In genomic region chrX:52990011-52990631, GRCh38 we compare ENCODE assay signal across 8 cellular contexts. TPM values are rescaled to one million over a fixed set of nuclear protein-coding genes. Genes with fewer than 3 reads are reported as not detected.
DNase-seq lines count a peak whose midpoint lies in the region; ATAC-seq, FAIRE-seq and TF ChIP-seq lines count a peak whose summit lies in the region.
"Not testable (repeated sequence)": the region's sequence is repeated elsewhere in the genome, so short reads cannot be mapped to it uniquely, and the experiment has no call there.

No MANE protein-coding gene starts in this region.

- intact Hi-C loops in CD4-positive, alpha-beta memory T cell (cut with micrococcal nuclease); dendritic cell treated with granulocyte-macrophage colony-stimulating factor and Interleukin-4, amounts not matched to agents 40 ng/mL and 50 ng/mL, for 4 days (cut with micrococcal nuclease); HepG2 (cut with micrococcal nuclease; ENCODE audit: unreplicated experiment): not testable (repeated sequence)
- intact Hi-C loops in activated CD4-positive, alpha-beta memory T cell treated with anti-CD3 and anti-CD28 coated beads for 36 hours (cut with micrococcal nuclease): loop anchor here (1.0 kb wide), 1 partner anchor 416 kb away; no protein-coding TSS in a partner anchor

- peak in 4 of 5 donors; percentile 28 to 58 (median 50) for DNase-seq in CD4-positive, alpha-beta memory T cell
- DNase-seq in NOMO-1 treated with dmso at 0.1 percent for 144 hours (lab: John Stamatoyannopoulos, UW; ENCODE audit: unreplicated experiment) (peak; percentile 1), HepG2 (ENCODE audit: low spot score) (peak; percentile 34)
- DNase-seq in activated CD4-positive, alpha-beta memory T cell treated with anti-CD3 and anti-CD28 coated beads for 36 hours: peak; percentile 73
- peak; percentile 33 to 43 for DNase-seq in stimulated activated CD4-positive, alpha-beta T cell treated with anti-CD3 and anti-CD28 coated beads, Interleukin-4, amount 100 ng/mL, for 4 hours

- POLR2A ChIA-PET in CD4-positive, alpha-beta memory T cell (lab: Charles Lee; ENCODE audit: partially characterized antibody); activated CD4-positive, alpha-beta memory T cell treated with anti-CD3 and anti-CD28 coated beads for 36 hours (lab: Charles Lee): not testable (repeated sequence)
- POLR2A ChIA-PET in HepG2 (lab: Yijun Ruan, JAX): interaction anchor here (1.5 kb wide), 1 partner anchor 9 kb away, joined by 6 read pairs; no protein-coding TSS in a partner anchor

- 0 out of 2 replicates have a peak overlapping the region, but pooled peaks have one; percentile 22 for H3K9ac ChIP-seq in HepG2 (ENCODE audit: insufficient read depth, low read depth, low read length)

- peaks cover 9 to 31% (median 14%) of the 10 kb centered on the region in 4 donors for H3K4me1 Mint-ChIP-seq in CD4-positive, alpha-beta memory T cell
- H3K4me1 Mint-ChIP-seq in activated CD4-positive, alpha-beta memory T cell treated with anti-CD3 and anti-CD28 coated beads for 36 hours (ENCODE audit: low read depth): peaks cover 32% of the 10 kb centered on the region
- H3K4me1 Mint-ChIP-seq in dendritic cell treated with granulocyte-macrophage colony-stimulating factor and Interleukin-4, amounts not matched to agents 40 ng/mL and 50 ng/mL, for 4 days (ENCODE audit: low read depth): peaks cover 24% of the 10 kb centered on the region

- not testable (repeated sequence) for H3K9me3 Mint-ChIP-seq in CD4-positive, alpha-beta memory T cell; activated CD4-positive, alpha-beta memory T cell treated with anti-CD3 and anti-CD28 coated beads for 36 hours; dendritic cell treated with granulocyte-macrophage colony-stimulating factor and Interleukin-4, amounts not matched to agents 40 ng/mL and 50 ng/mL, for 4 days

- H3K4me2 ChIP-seq in HepG2 (ENCODE audit: low read depth, low read length): peak overlapping the region; percentile 42

- H3K27me3 Mint-ChIP-seq in CD4-positive, alpha-beta memory T cell; activated CD4-positive, alpha-beta memory T cell treated with anti-CD3 and anti-CD28 coated beads for 36 hours; dendritic cell treated with granulocyte-macrophage colony-stimulating factor and Interleukin-4, amounts not matched to agents 40 ng/mL and 50 ng/mL, for 4 days: not testable (repeated sequence)

- not testable (repeated sequence) for BruUV-seq in HepG2 (replicated peaks; lab: Mats Ljungman, UMichigan)

- not testable (repeated sequence) for TF ChIP-seq POLR2A in HepG2 (IDR thresholded peaks at IDR 0.05; ENCODE audit: insufficient read depth in 1 of 2, low read depth in 2 of 2, low read length in 2 of 2)

- not testable (repeated sequence) for H3K4me3 ChIP-seq in CD4-positive, alpha-beta memory T cell (ENCODE audit: low read length in 2 of 2); HepG2 (replicated peaks in 1 of 3; ENCODE audit: insufficient read depth in 1 of 3, low read depth in 2 of 3, low read length in 3 of 3)

- H3K27ac ChIP-seq in CD4-positive, alpha-beta memory T cell (ENCODE audit: low read depth, low read length); HepG2 (ENCODE audit: extremely low read length, insufficient read depth, low read length): not testable (repeated sequence)

- TF ChIP-seq RAD21 in HepG2 (CRISPR knock-in tag; IDR thresholded peaks at IDR 0.05): peak; percentile 28; the same call in 1 of the 2 replicates

- peak; percentile 90 for FAIRE-seq in HepG2 (lab: Jason Lieb, UNC)

- H3K79me2 ChIP-seq in HepG2 (ENCODE audit: insufficient read depth, low read length): peaks cover 37% of the 10 kb centered on the region

- in situ Hi-C loops in HepG2 (cut with HindIII; ENCODE audit: extremely low pct_ligation_motif_present, low pct_unique_long_range_greater_than_20kb): not testable (repeated sequence)

- H3K4me3 Mint-ChIP-seq in CD4-positive, alpha-beta memory T cell: peak overlapping the region in 2 of 8 donors; percentile 13 to 78
- H3K4me3 Mint-ChIP-seq in activated CD4-positive, alpha-beta memory T cell treated with anti-CD3 and anti-CD28 coated beads for 36 hours: peak overlapping the region; percentile 60
- not testable (repeated sequence) for H3K4me3 Mint-ChIP-seq in dendritic cell treated with granulocyte-macrophage colony-stimulating factor and Interleukin-4, amounts not matched to agents 40 ng/mL and 50 ng/mL, for 4 days

- not testable (repeated sequence) for H4K20me1 ChIP-seq in HepG2 (ENCODE audit: insufficient read depth, low read length)

- not testable (repeated sequence) for H3K27me3 ChIP-seq in CD4-positive, alpha-beta memory T cell (ENCODE audit: insufficient read depth, low read length); HepG2 (ENCODE audit: control insufficient read depth in 1 of 2, insufficient read depth in 2 of 2, low read length in 2 of 2)

- not testable (repeated sequence) for H2AFZ ChIP-seq in HepG2 (ENCODE audit: low read length)

- H3K36me3 ChIP-seq in CD4-positive, alpha-beta memory T cell (ENCODE audit: insufficient read depth, low read length); HepG2 (replicated peaks in 1 of 2; ENCODE audit: control insufficient read depth in 1 of 2, insufficient read depth in 2 of 2, low read length in 2 of 2): not testable (repeated sequence)

- H3K27ac Mint-ChIP-seq in CD4-positive, alpha-beta memory T cell: peak overlapping the region in 6 of 7 donors; percentile 44 to 95 (median 90)
- H3K27ac Mint-ChIP-seq in activated CD4-positive, alpha-beta memory T cell treated with anti-CD3 and anti-CD28 coated beads for 36 hours: peak overlapping the region; percentile 69
- peak overlapping the region; percentile 31 for H3K27ac Mint-ChIP-seq in dendritic cell treated with granulocyte-macrophage colony-stimulating factor and Interleukin-4, amounts not matched to agents 40 ng/mL and 50 ng/mL, for 4 days

- H3K9me3 ChIP-seq in CD4-positive, alpha-beta memory T cell (ENCODE audit: control insufficient read depth in 1 of 2, low read length in 2 of 2); HepG2 (ENCODE audit: low read length): not testable (repeated sequence)

- TF ChIP-seq CTCF in HepG2 (CRISPR knock-in tag; IDR thresholded peaks at IDR 0.05): peak; percentile 82

- TF ChIP-seq EP300 in HepG2 (IDR thresholded peaks at IDR 0.05; ENCODE audit: low read depth in 2 of 2, low read length in 2 of 2); HepG2 (CRISPR knock-in tag; IDR thresholded peaks at IDR 0.05; ENCODE audit: borderline replicate concordance): not testable (repeated sequence)

- CTCF ChIA-PET in CD4-positive, alpha-beta memory T cell (lab: Charles Lee; ENCODE audit: partially characterized antibody): interaction anchor here (0.6 to 1.5 kb wide), 3 partner anchors 9 to 13 kb away, joined by 3 to 8 read pairs (median 4); no protein-coding TSS in a partner anchor
- CTCF ChIA-PET in activated CD4-positive, alpha-beta memory T cell treated with anti-CD3 and anti-CD28 coated beads for 36 hours (lab: Charles Lee): interaction anchor here (0.6 to 1.0 kb wide), 3 partner anchors 9 to 23 kb away, joined by 3 to 4 read pairs (median 3); no protein-coding TSS in a partner anchor
- CTCF ChIA-PET in HepG2 (lab: Yijun Ruan, JAX; ENCODE audit: low intra/inter-chr PET ratio, low total read pairs): not testable (repeated sequence)

- 94% methylated on average over 3 of the region's 7 CpGs for WGBS in HepG2 (ENCODE audit: low lambda C conversion rate)

- not testable (repeated sequence) for H3K36me3 Mint-ChIP-seq in CD4-positive, alpha-beta memory T cell; activated CD4-positive, alpha-beta memory T cell treated with anti-CD3 and anti-CD28 coated beads for 36 hours; dendritic cell treated with granulocyte-macrophage colony-stimulating factor and Interleukin-4, amounts not matched to agents 40 ng/mL and 50 ng/mL, for 4 days (ENCODE audit: low read depth)

- peak; percentile 91 for ATAC-seq in GM19351 (IDR thresholded peaks at IDR 0.05; ENCODE audit: unreplicated experiment)
- peak; percentile 85 for ATAC-seq in HG03354 (IDR thresholded peaks at IDR 0.05; ENCODE audit: poor library complexity, severe bottlenecking, unreplicated experiment)
- peak; percentile 92 for ATAC-seq in HepG2

- H3K4me1 ChIP-seq in CD4-positive, alpha-beta memory T cell (ENCODE audit: insufficient read depth, low read length): peaks cover 18% of the 10 kb centered on the region
- H3K4me1 ChIP-seq in HepG2 (ENCODE audit: insufficient read depth, low read length): peaks cover 28% of the 10 kb centered on the region

RNA-seq across cellular contexts. Expression of gene FAM156A, which starts 31.8 kb away (rescaled TPM):
- total RNA-seq in CD4-positive, alpha-beta memory T cell: 10 to 100 TPM; 16.6 to 17.3 TPM
- 1 to 10 TPM; 3.2 to 3.8 TPM for polyA plus RNA-seq in CD4-positive, alpha-beta memory T cell
- 10 to 100 TPM; 19.0 to 19.5 TPM for total RNA-seq in activated CD4-positive, alpha-beta memory T cell treated with anti-CD3 and anti-CD28 coated beads for 36 hours
- 7.2 and 15.4 TPM in 2 replicates for total RNA-seq in HepG2 (2016; rRNA removed; fragmentation: Illumina TruSeq; extraction: Trizol)
- total RNA-seq in HepG2 (2016; cell fraction: cytosol; rRNA removed; fragmentation: Illumina TruSeq; extraction: Trizol; ENCODE audit: low read depth): 2.1 and 2.3 TPM in 2 replicates
- total RNA-seq in HepG2 (2016; cell fraction: insoluble cytoplasmic fraction; rRNA removed; fragmentation: Illumina TruSeq; extraction: Trizol): 7.6 and 13.8 TPM in 2 replicates
- 1.9 and 5.9 TPM in 2 replicates for total RNA-seq in HepG2 (2016; cell fraction: membrane; rRNA removed; fragmentation: Illumina TruSeq; extraction: Trizol)
- 15.4 and 17.3 TPM in 2 replicates for total RNA-seq in HepG2 (2016; cell fraction: nucleus; rRNA removed; fragmentation: Illumina TruSeq; extraction: Trizol)
- polyA plus RNA-seq in HepG2 (2011; rRNA removed): 53.8 and 57.9 TPM in 2 replicates
- 29.2 and 34.5 TPM in 2 replicates for polyA plus RNA-seq in HepG2 (2011; cell fraction: cytosol; rRNA removed)
- 350 and 359 TPM in 2 replicates for polyA plus RNA-seq in HepG2 (2011; cell fraction: nucleus; rRNA removed)
- polyA plus RNA-seq in HepG2 (2012): 35.7 and 50.7 TPM in 2 replicates
- polyA plus RNA-seq in HepG2 (2016; cell fraction: cytosol; fragmentation: Illumina TruSeq; extraction: Trizol; ENCODE audit: low read depth): 0.57 and 0.66 TPM in 2 replicates
- polyA plus RNA-seq in HepG2 (2016; cell fraction: insoluble cytoplasmic fraction; fragmentation: Illumina TruSeq; extraction: Trizol; ENCODE audit: low read depth): 6.2 and 6.3 TPM in 2 replicates
- polyA plus RNA-seq in HepG2 (2016; cell fraction: membrane; fragmentation: Illumina TruSeq; extraction: Trizol; ENCODE audit: low read depth): 1.8 and 2.6 TPM in 2 replicates
- 85.4 and 94.3 TPM in 2 replicates for polyA plus RNA-seq in HepG2 (2016; cell fraction: nucleus; fragmentation: Illumina TruSeq; extraction: Trizol; ENCODE audit: insufficient read depth, low read depth)
- 15.3 and 25.8 TPM in 2 replicates for polyA minus RNA-seq in HepG2 (2011; rRNA and poly(A)+ RNA removed; ENCODE audit: low replicate concordance)
- 9.8 and 10.2 TPM in 2 replicates for polyA minus RNA-seq in HepG2 (2011; cell fraction: cytosol; rRNA and poly(A)+ RNA removed)
- polyA minus RNA-seq in HepG2 (2011; cell fraction: nucleus; rRNA and poly(A)+ RNA removed): 62.5 and 68.2 TPM in 2 replicates

RNA-seq across cellular contexts. Expression of gene GPR173, which starts 58.5 kb away (rescaled TPM):
- total RNA-seq in CD4-positive, alpha-beta memory T cell: not detected
- polyA plus RNA-seq in CD4-positive, alpha-beta memory T cell: not detected
- total RNA-seq in activated CD4-positive, alpha-beta memory T cell treated with anti-CD3 and anti-CD28 coated beads for 36 hours: not detected
- total RNA-seq in HepG2 (2016; rRNA removed; fragmentation: Illumina TruSeq; extraction: Trizol): not detected in 2 replicates
- not detected in 2 replicates for total RNA-seq in HepG2 (2016; cell fraction: cytosol; rRNA removed; fragmentation: Illumina TruSeq; extraction: Trizol; ENCODE audit: low read depth)
- total RNA-seq in HepG2 (2016; cell fraction: insoluble cytoplasmic fraction; rRNA removed; fragmentation: Illumina TruSeq; extraction: Trizol): 0.06 TPM in 1 of 2 replicates, not detected in the other
- total RNA-seq in HepG2 (2016; cell fraction: membrane; rRNA removed; fragmentation: Illumina TruSeq; extraction: Trizol): 0.03 TPM in 1 of 2 replicates, not detected in the other
- total RNA-seq in HepG2 (2016; cell fraction: nucleus; rRNA removed; fragmentation: Illumina TruSeq; extraction: Trizol): not detected in 2 replicates
- 0.04 and 0.10 TPM in 2 replicates for polyA plus RNA-seq in HepG2 (2011; rRNA removed)
- 0.03 and 0.05 TPM in 2 replicates for polyA plus RNA-seq in HepG2 (2011; cell fraction: cytosol; rRNA removed)
- 0.28 and 0.32 TPM in 2 replicates for polyA plus RNA-seq in HepG2 (2011; cell fraction: nucleus; rRNA removed)
- polyA plus RNA-seq in HepG2 (2012): 0.07 and 0.30 TPM in 2 replicates
- not detected in 2 replicates for polyA plus RNA-seq in HepG2 (2016; cell fraction: cytosol; fragmentation: Illumina TruSeq; extraction: Trizol; ENCODE audit: low read depth)
- 0.05 TPM in 1 of 2 replicates, not detected in the other for polyA plus RNA-seq in HepG2 (2016; cell fraction: insoluble cytoplasmic fraction; fragmentation: Illumina TruSeq; extraction: Trizol; ENCODE audit: low read depth)
- polyA plus RNA-seq in HepG2 (2016; cell fraction: membrane; fragmentation: Illumina TruSeq; extraction: Trizol; ENCODE audit: low read depth): not detected in 2 replicates
- 0.13 and 0.23 TPM in 2 replicates for polyA plus RNA-seq in HepG2 (2016; cell fraction: nucleus; fragmentation: Illumina TruSeq; extraction: Trizol; ENCODE audit: insufficient read depth, low read depth)
- 0.28 and 1.3 TPM in 2 replicates for polyA minus RNA-seq in HepG2 (2011; rRNA and poly(A)+ RNA removed; ENCODE audit: low replicate concordance)
- polyA minus RNA-seq in HepG2 (2011; cell fraction: cytosol; rRNA and poly(A)+ RNA removed): not detected in 2 replicates
- 0.12 TPM in 1 of 2 replicates, not detected in the other for polyA minus RNA-seq in HepG2 (2011; cell fraction: nucleus; rRNA and poly(A)+ RNA removed)

Comparison
In these comparisons a context has a peak if more than half of its experiments do, and no peak if none do; other contexts are left out.
1. DNase-seq: peak in every context shown above with its lines; median percentile 73 in activated CD4-positive, alpha-beta memory T cell treated with anti-CD3 and anti-CD28 coated beads for 36 hours; 50 in CD4-positive, alpha-beta memory T cell; 38 in stimulated activated CD4-positive, alpha-beta T cell treated with anti-CD3 and anti-CD28 coated beads, Interleukin-4, amount 100 ng/mL, for 4 hours; 34 in HepG2; 1 in NOMO-1 treated with dmso at 0.1 percent for 144 hours.
2. H3K27ac Mint-ChIP-seq: peak in every context shown above with its lines; median percentile 90 in CD4-positive, alpha-beta memory T cell; 69 in activated CD4-positive, alpha-beta memory T cell treated with anti-CD3 and anti-CD28 coated beads for 36 hours; 31 in dendritic cell treated with granulocyte-macrophage colony-stimulating factor and Interleukin-4, amounts not matched to agents 40 ng/mL and 50 ng/mL, for 4 days.